ENCODE assay signal across 11 cellular contexts in genomic region chr9:18490591-18491370, GRCh38. TPM values are rescaled to one million over a fixed set of nuclear protein-coding genes. Genes with fewer than 3 reads are reported as not detected.
DNase-seq lines count a peak whose midpoint lies in the region; ATAC-seq and TF ChIP-seq lines count a peak whose summit lies in the region.
"Had no signal": no experiment of that assay in that cellular context is flagged by ENCODE, and none has a peak within 500 bp of the region (broad histone marks: within the 10 kb centered on the region; RNA-seq: fewer than 3 reads in every experiment).

No MANE protein-coding gene starts in this region.

- H3K4me1 ChIP-seq in sigmoid colon, result peaks cover 0 to 20% (median 15%) of the 10 kb centered on the region in 4 donors

- no peaks in the 10 kb centered on the region for H3K4me1 Mint-ChIP-seq in T-cell
- H3K4me1 Mint-ChIP-seq: activated CD4-positive, alpha-beta T cell treated with anti-CD3 and anti-CD28 coated beads for 36 hours had no signal

- H3K27me3 Mint-ChIP-seq in T-cell, result peaks cover 0 to 6% of the 10 kb centered on the region in 2 donors

- no peak overlapping the region for H3K4me3 Mint-ChIP-seq in T-cell
- H3K4me3 Mint-ChIP-seq: activated CD4-positive, alpha-beta T cell treated with anti-CD3 and anti-CD28 coated beads for 36 hours had no signal

- peak overlapping the region; percentile 16 to 70 (median 39) for H3K27ac ChIP-seq in sigmoid colon
- H3K27ac ChIP-seq: HL-60 had no signal

- no peaks in the 10 kb centered on the region for H3K9me3 ChIP-seq in sigmoid colon

- no peaks in the 10 kb centered on the region for H3K36me3 ChIP-seq in sigmoid colon

- ATAC-seq in T-cell (replicated peaks in 1 of 4) (no peak), HG03469 (IDR thresholded peaks at IDR 0.05; ENCODE audit: unreplicated experiment) (no peak)
- ATAC-seq: activated CD4-positive, alpha-beta T cell treated with anti-CD3 and anti-CD28 coated beads for 36 hours had no signal

- DNase-seq in GOT3 (lab: John Stamatoyannopoulos, UW), result peak; percentile 15
- DNase-seq in SW480 (ENCODE audit: low spot score), result peak; percentile 60
- DNase-seq in foreskin fibroblast, result peak; percentile 99
- no peak for DNase-seq in sigmoid colon
- no peak for DNase-seq in T-cell
- DNase-seq in NCI-H774 (lab: John Stamatoyannopoulos, UW), result no peak
- no peak for DNase-seq in GM20000 (ENCODE audit: low spot score)
- DNase-seq: activated CD4-positive, alpha-beta T cell treated with anti-CD3 and anti-CD28 coated beads for 36 hours; NCI-H526 had no signal

- H3K27me3 ChIP-seq in sigmoid colon, result no peaks in the 10 kb centered on the region

- peaks cover 0 to 9% (median 3%) of the 10 kb centered on the region in 3 donors for H3K9me3 Mint-ChIP-seq in T-cell

- WGBS in sigmoid colon, 2 donors, result 72 to 87% methylated on average over 8 of the region's 8 CpGs

- no peak for TF ChIP-seq POLR2A in sigmoid colon (IDR thresholded peaks at IDR 0.05)

- intact Hi-C loops in sigmoid colon (cut with DNase I), result loop anchor here (10.0 kb wide), 2 partner anchors 114 to 194 kb away; no protein-coding TSS in a partner anchor

- no peak for TF ChIP-seq CTCF in foreskin fibroblast (IDR thresholded peaks at IDR 0.05; ENCODE audit: low read depth, low read length)
- no peak for TF ChIP-seq CTCF in sigmoid colon (IDR thresholded peaks at IDR 0.05)
- no peak for TF ChIP-seq CTCF in GM20000 (IDR thresholded peaks at IDR 0.05; ENCODE audit: extremely low read depth, missing control alignments)

- CTCF ChIA-PET in T-cell (lab: Charles Lee), result no interaction called here

- H3K27ac Mint-ChIP-seq in T-cell, result no peak overlapping the region
- H3K27ac Mint-ChIP-seq: activated CD4-positive, alpha-beta T cell treated with anti-CD3 and anti-CD28 coated beads for 36 hours had no signal

- TF ChIP-seq EP300 in sigmoid colon (IDR thresholded peaks at IDR 0.05), result no peak

- H3K36me3 Mint-ChIP-seq in T-cell, result no peaks in the 10 kb centered on the region

- H3K4me3 ChIP-seq in foreskin fibroblast (ENCODE audit: low read depth in 1 of 2, low read length in 2 of 2) (peak overlapping the region; percentile 22 to 41), sigmoid colon (peak overlapping the region in 1 of 4 donors; percentile 9)

- POLR2A ChIA-PET in T-cell (lab: Charles Lee), result no interaction called here

RNA-seq across cellular contexts. Expression of gene ADAMTSL1, which starts 16.8 kb away (rescaled TPM):
- total RNA-seq in sigmoid colon (10 to 100 TPM in 2 of 4 donors, 1 to 10 TPM in 2; 6.5 to 13.6 (median 10.0) TPM), T-cell (under 1 TPM in 1 of 5 donors, not detected in 4; 0.10 TPM)
- 1 to 10 TPM; 1.4 to 3.7 (median 2.4) TPM for polyA plus RNA-seq in sigmoid colon
- total RNA-seq: activated CD4-positive, alpha-beta T cell treated with anti-CD3 and anti-CD28 coated beads for 36 hours had no signal

Comparison
In these comparisons a context has a peak if more than half of its experiments do, and no peak if none do; other contexts are left out.
1. DNase-seq: peak in GOT3 (single experiment), SW480 (single experiment) and foreskin fibroblast (2 of 2); none in sigmoid colon (single experiment), T-cell (0 of 34), NCI-H774 (single experiment) and GM20000 (single experiment).
2. RNA of gene ADAMTSL1, which starts 16.8 kb away (total RNA-seq): 6.5 to 13.6 TPM in sigmoid colon; 0.10 TPM in T-cell; every median in the first group is over 4 times any median in the second.